ENCODE assay signal across 19 cellular contexts in the genomic region with DNA sequence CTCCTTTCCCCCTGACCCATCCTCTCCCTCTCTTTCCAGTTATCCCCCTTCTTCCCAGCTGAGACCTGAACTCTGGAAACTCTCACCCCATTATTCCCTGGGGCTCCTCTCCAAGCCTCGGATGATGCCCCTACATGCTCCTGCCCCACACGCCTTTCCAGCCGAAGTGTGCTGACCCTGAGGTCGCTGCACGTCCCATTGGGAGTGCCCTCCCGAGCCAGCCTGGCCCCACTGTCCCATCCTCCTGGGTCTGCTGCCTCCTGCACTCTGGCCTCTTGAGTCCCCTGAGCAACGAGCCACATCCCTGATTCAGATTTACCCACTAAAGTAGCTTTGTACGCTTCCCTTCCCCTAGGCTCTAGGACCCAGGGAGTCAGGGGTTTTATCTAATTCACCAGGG.
A peak's percentile ranks its signal among the peaks of the same experiment; 100 is the strongest.
DNase-seq lines count a peak whose midpoint lies in the region; ATAC-seq, FAIRE-seq and TF ChIP-seq lines count a peak whose summit lies in the region.
"Had no signal": no experiment of that assay in that cellular context is flagged by ENCODE, and none has a peak within 500 bp of the region (broad histone marks: within the 10 kb centered on the region; RNA-seq: fewer than 3 reads in every experiment).

No MANE protein-coding gene starts in this region.

- no peak overlapping the region for H3K4me3 Mint-ChIP-seq in chondrocyte (ENCODE audit: unreplicated experiment)
- H3K4me3 Mint-ChIP-seq: B cell; CD4-positive, alpha-beta T cell; HFFc6 had no signal

- H3K27me3 ChIP-seq in BLaER1 = no peaks in the 10 kb centered on the region
- no peaks in the 10 kb centered on the region for H3K27me3 ChIP-seq in lower lobe of right lung (ENCODE audit: low read depth)
- H3K27me3 ChIP-seq in neuronal stem cell (ENCODE audit: control insufficient read depth in 3 of 3, insufficient read depth in 3 of 3, low read depth in 1 of 3, low read length in 3 of 3) = no peaks in the 10 kb centered on the region

- H3K27ac ChIP-seq in BLaER1 (peak overlapping the region; percentile 80), lower lobe of right lung (no peak overlapping the region), neuronal stem cell (replicated peaks; ENCODE audit: low read length) (no peak overlapping the region)
- H3K27ac ChIP-seq: C4-2B, GM23248 had no signal

- no peak overlapping the region for H2BK120ac ChIP-seq in neuronal stem cell (ENCODE audit: low read depth, low read length)

- H3K27ac Mint-ChIP-seq in chondrocyte (ENCODE audit: unreplicated experiment) = no peak overlapping the region
- H3K27ac Mint-ChIP-seq: B cell; CD4-positive, alpha-beta T cell; HFFc6 had no signal

- H3K18ac ChIP-seq in neuronal stem cell (ENCODE audit: low read length) = no peak overlapping the region

- H3K4ac ChIP-seq in neuronal stem cell (ENCODE audit: low read length) = no peak overlapping the region

- no peak overlapping the region for H4K91ac ChIP-seq in neuronal stem cell (ENCODE audit: low read depth, low read length, poor library complexity)

- H3K27me3 Mint-ChIP-seq in chondrocyte (ENCODE audit: low read depth) = no peaks in the 10 kb centered on the region
- H3K27me3 Mint-ChIP-seq: B cell; CD4-positive, alpha-beta T cell had no signal

- H3K9me3 Mint-ChIP-seq in chondrocyte (ENCODE audit: low read depth) = peaks cover 25% of the 10 kb centered on the region
- H3K9me3 Mint-ChIP-seq: CD4-positive, alpha-beta T cell had no signal

- H2AK5ac ChIP-seq in neuronal stem cell (ENCODE audit: low read depth, low read length) = no peak overlapping the region

- H3K4me1 Mint-ChIP-seq in chondrocyte (ENCODE audit: low read depth) = no peaks in the 10 kb centered on the region
- H3K4me1 Mint-ChIP-seq: B cell had no signal

- no peak for TF ChIP-seq POLR2A in GM12891 (IDR thresholded peaks at IDR 0.05; ENCODE audit: low read depth, low read length)

- no peak for TF ChIP-seq CTCF in chondrocyte (IDR thresholded peaks at IDR 0.05)
- TF ChIP-seq CTCF in lower lobe of right lung (IDR thresholded peaks at IDR 0.05) = no peak

- H3K4me3 ChIP-seq in BLaER1 (peak overlapping the region; percentile 11; the same call in 1 of the 2 replicates), lower lobe of right lung (no peak overlapping the region), neuronal stem cell (ENCODE audit: low read length in 2 of 2) (no peak overlapping the region)
- H3K4me3 ChIP-seq: GM23248 had no signal

- no peak overlapping the region for H2BK12ac ChIP-seq in neuronal stem cell (ENCODE audit: low read length)

- H3K4me2 ChIP-seq in BLaER1 = peak overlapping the region; percentile 95
- H3K4me2 ChIP-seq in neuronal stem cell (ENCODE audit: insufficient read depth, low read length, poor library complexity, severe bottlenecking) = no peak overlapping the region

- no peak overlapping the region for H2BK5ac ChIP-seq in neuronal stem cell (ENCODE audit: low read length)

- H3K14ac ChIP-seq in neuronal stem cell (ENCODE audit: low read length) = no peak overlapping the region

- peak overlapping the region; percentile 43; the same call in 1 of the 2 replicates for H3K9ac ChIP-seq in BLaER1
- H3K9ac ChIP-seq in neuronal stem cell (ENCODE audit: low read depth, low read length, poor library complexity) = no peak overlapping the region
- H3K9ac ChIP-seq: GM23248 had no signal

- intact Hi-C loops in lower lobe of right lung (cut with DNase I) = no loop called here

- no peaks in the 10 kb centered on the region for H3K36me3 Mint-ChIP-seq in chondrocyte (ENCODE audit: low read depth)

- H2BK15ac ChIP-seq in neuronal stem cell (ENCODE audit: low read length) = no peak overlapping the region

- FAIRE-seq in GM12891 (lab: Jason Lieb, UNC) = no peak
- FAIRE-seq: D721Med, G401.6, GM12892, GM18507, H54 had no signal

- H3K9me3 ChIP-seq in BLaER1 = no peaks in the 10 kb centered on the region
- H3K9me3 ChIP-seq in lower lobe of right lung = no peaks in the 10 kb centered on the region
- H3K9me3 ChIP-seq in neuronal stem cell (replicated peaks in 1 of 2; ENCODE audit: control insufficient read depth in 2 of 2, insufficient read depth in 1 of 2, low read depth in 1 of 2, low read length in 2 of 2) = no peaks in the 10 kb centered on the region
- H3K9me3 ChIP-seq: Caco-2 had no signal

- peak; percentile 80 for DNase-seq in chondrocyte (ENCODE audit: low spot score)
- DNase-seq in lower lobe of right lung = peak; percentile 15
- no peak for DNase-seq in neuronal stem cell (ENCODE audit: low spot score)
- no peak for DNase-seq in NCI-H1436 treated with DMSO at 0.1 percent for 48 hours (lab: John Stamatoyannopoulos, UW)
- DNase-seq in amniotic stem cell (lab: John Stamatoyannopoulos, UW) = no peak
- DNase-seq in GM12891 (ENCODE audit: insufficient read length, low spot score) = no peak
- DNase-seq: Caco-2; CD4-positive, alpha-beta T cell; GM23248; HFFc6 had no signal

- no CpG with 5 or more reads among the region's 8 CpGs for WGBS in neuronal stem cell (ENCODE audit: extremely low coverage in 2 of 2, insufficient read length in 2 of 2, insufficient replicate concordance in 1 of 2), 2 donors

- peaks cover 95% of the 10 kb centered on the region for H3K4me1 ChIP-seq in BLaER1
- H3K4me1 ChIP-seq in lower lobe of right lung = no peaks in the 10 kb centered on the region
- H3K4me1 ChIP-seq in neuronal stem cell (ENCODE audit: control insufficient read depth in 2 of 2, insufficient read depth in 1 of 2, low read depth in 1 of 2, low read length in 2 of 2) = peaks cover 0 to 1% of the 10 kb centered on the region in 2 donors
- H3K4me1 ChIP-seq: Caco-2 had no signal

- peaks cover 33% of the 10 kb centered on the region for H3K36me3 ChIP-seq in BLaER1
- no peaks in the 10 kb centered on the region for H3K36me3 ChIP-seq in lower lobe of right lung
- H3K36me3 ChIP-seq in neuronal stem cell (replicated peaks in 1 of 2; ENCODE audit: control insufficient read depth in 2 of 2, insufficient read depth in 2 of 2, low read length in 2 of 2) = no peaks in the 10 kb centered on the region

- H4K8ac ChIP-seq in neuronal stem cell (ENCODE audit: low read depth, low read length) = peak overlapping the region; percentile 32

- no peak overlapping the region for H2AFZ ChIP-seq in neuronal stem cell (ENCODE audit: low read length)
- H2AFZ ChIP-seq: GM23248 had no signal

- peak overlapping the region; percentile 52 for H3K23ac ChIP-seq in neuronal stem cell (ENCODE audit: low read depth, low read length, poor library complexity)

- H4K20me1 ChIP-seq in BLaER1 = peaks cover 11% of the 10 kb centered on the region

- H3K79me1 ChIP-seq in neuronal stem cell (ENCODE audit: low read depth, low read length) = no peaks in the 10 kb centered on the region

- ATAC-seq in lower lobe of right lung = no peak
- ATAC-seq: HCT116 had no signal

TF ChIP-seq in GM12891, 5 proteins besides CTCF, POLR2A, EP300 and RAD21:
- TF ChIP-seq POLR2AphosphoS5 (IDR thresholded peaks at IDR 0.05; ENCODE audit: low read depth, low read length) = no peak
- TF ChIP-seq SPI1 (IDR thresholded peaks at IDR 0.05; ENCODE audit: low read depth, low read length) = no peak
- TF ChIP-seq PAX5 (IDR thresholded peaks at IDR 0.05; ENCODE audit: insufficient read depth, low read length, severe bottlenecking) = no peak
- no peak for TF ChIP-seq TAF1 (IDR thresholded peaks at IDR 0.05; ENCODE audit: low read depth, low read length)
- TF ChIP-seq POU2F2 (IDR thresholded peaks at IDR 0.05; ENCODE audit: low read depth, low read length) = no peak

Comparison
In these comparisons a context has a peak if more than half of its experiments do, and no peak if none do; other contexts are left out.
1. DNase-seq: peak in chondrocyte (single experiment) and lower lobe of right lung (single experiment); none in neuronal stem cell (single experiment), NCI-H1436 treated with DMSO at 0.1 percent for 48 hours (single experiment), amniotic stem cell (single experiment) and GM12891 (single experiment).